In the genomic region with DNA sequence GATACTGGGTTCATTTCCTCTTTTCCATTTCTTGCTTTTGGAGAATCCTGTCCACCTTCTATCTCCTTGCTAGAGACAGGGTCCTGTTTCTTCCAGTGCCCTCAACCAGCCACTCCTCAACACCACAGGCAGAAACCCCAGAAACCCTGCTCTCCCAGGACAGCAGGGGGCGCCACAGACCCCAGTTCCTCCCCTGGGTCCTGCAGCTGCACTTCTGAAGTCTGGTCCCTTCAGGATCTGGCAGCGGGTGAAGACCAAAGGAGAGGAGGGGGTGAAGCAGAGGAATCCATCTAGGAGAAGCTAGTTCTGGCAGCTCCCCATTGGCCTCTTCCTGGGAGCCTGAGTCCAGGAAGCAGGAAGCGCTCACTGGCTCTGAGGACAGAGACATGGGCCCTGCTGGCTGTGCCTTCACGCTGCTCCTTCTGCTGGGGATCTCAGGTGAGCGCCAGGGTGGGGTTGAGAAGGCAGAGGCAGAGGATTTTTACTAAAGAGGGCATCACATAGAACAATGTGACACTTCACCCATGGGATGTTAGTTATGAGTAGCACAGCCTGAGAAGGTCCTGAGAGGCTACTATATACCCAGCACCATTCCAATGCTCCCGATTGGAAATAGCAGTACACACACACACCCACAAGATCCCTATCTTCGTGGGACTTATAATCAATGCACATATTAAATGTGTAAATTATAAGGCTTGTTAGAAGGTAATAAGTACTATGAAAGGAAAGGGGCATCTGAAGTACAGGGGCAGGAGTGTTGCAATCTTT, we compare ENCODE assay signal across 8 cellular contexts. TPM values are rescaled to one million over a fixed set of nuclear protein-coding genes. Genes with fewer than 3 reads are reported as not detected.
DNase-seq lines count a peak whose midpoint lies in the region; ATAC-seq, FAIRE-seq and TF ChIP-seq lines count a peak whose summit lies in the region.

A gene with protein sequence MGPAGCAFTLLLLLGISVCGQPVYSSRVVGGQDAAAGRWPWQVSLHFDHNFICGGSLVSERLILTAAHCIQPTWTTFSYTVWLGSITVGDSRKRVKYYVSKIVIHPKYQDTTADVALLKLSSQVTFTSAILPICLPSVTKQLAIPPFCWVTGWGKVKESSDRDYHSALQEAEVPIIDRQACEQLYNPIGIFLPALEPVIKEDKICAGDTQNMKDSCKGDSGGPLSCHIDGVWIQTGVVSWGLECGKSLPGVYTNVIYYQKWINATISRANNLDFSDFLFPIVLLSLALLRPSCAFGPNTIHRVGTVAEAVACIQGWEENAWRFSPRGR (plus strand): TSS at position 375 of the 771 bp plus-strand sequence. CDS start 12 bp downstream, at position 387.

- FAIRE-seq in pancreas (lab: Jason Lieb, UNC): no peak

- no peaks in the 10 kb centered on the region for H3K36me3 ChIP-seq in HAP-1 (replicated peaks)
- no peaks in the 10 kb centered on the region for H3K36me3 ChIP-seq in pancreas

- no peak within 1 kb of the TSS for H3K27ac ChIP-seq in pancreas

- WGBS in pancreas, 2 donors: 59 to 65% methylated on average over 7 of the region's 7 CpGs

- no peak within 1 kb of the TSS for H3K4me3 ChIP-seq in HAP-1
- H3K4me3 ChIP-seq in pancreas: no peak within 1 kb of the TSS

- H3K27me3 ChIP-seq in HAP-1 (ENCODE audit: low read depth) (peaks cover 2% of the 10 kb centered on the region; the same call in 1 of the 2 replicates), pancreas (no peaks in the 10 kb centered on the region)

- peak; percentile 63 to 93 (median 88) for ATAC-seq in pancreas
- no peak for ATAC-seq in HG02763 (IDR thresholded peaks at IDR 0.05; ENCODE audit: unreplicated experiment)

- DNase-seq in EL: peak; percentile 60
- DNase-seq in HAP-1 (ENCODE audit: low spot score in 2 of 2): peak; percentile 60 to 84
- peak; percentile 15 for DNase-seq in NCI-H774 (lab: John Stamatoyannopoulos, UW)
- peak; percentile 32 for DNase-seq in activated T-cell treated with anti-CD3 and anti-CD28 coated beads, Interleukin-2, amount 50 U/mL, for 1 hour
- peak; percentile 35 for DNase-seq in foreskin melanocyte
- DNase-seq in pancreas: peak; percentile 26 to 87 (median 66)
- DNase-seq in NCI-H128 (lab: John Stamatoyannopoulos, UW; ENCODE audit: unreplicated experiment): no peak

- in situ Hi-C loops in HAP-1 (cut with MboI; ENCODE audit: low sequenced_read_pairs): no loop called here

- H3K9me3 ChIP-seq in HAP-1 (no peaks in the 10 kb centered on the region), pancreas (no peaks in the 10 kb centered on the region)

- intact Hi-C loops in pancreas (cut with DNase I): loop anchor here in 1 of 3 donors (5.0 kb wide), 1 partner anchor 85 kb away; no protein-coding TSS in a partner anchor

- H3K4me1 ChIP-seq in HAP-1 (no peaks in the 10 kb centered on the region), pancreas (no peaks in the 10 kb centered on the region)

- TF ChIP-seq CTCF in pancreas (IDR thresholded peaks at IDR 0.05): peak; percentile 37 to 67 (median 58)

RNA-seq across cellular contexts. Expression of the gene that starts here (rescaled TPM):
- not detected for total RNA-seq in pancreas
- polyA plus RNA-seq in pancreas: not detected

Comparison
In these comparisons a context has a peak if more than half of its experiments do, and no peak if none do; other contexts are left out.
1. Peak in DNase-seq and ATAC-seq in pancreas; RNA of the gene not detected or under 1 TPM.